19 cellular contexts compared by ENCODE assay signal in the genomic region with DNA sequence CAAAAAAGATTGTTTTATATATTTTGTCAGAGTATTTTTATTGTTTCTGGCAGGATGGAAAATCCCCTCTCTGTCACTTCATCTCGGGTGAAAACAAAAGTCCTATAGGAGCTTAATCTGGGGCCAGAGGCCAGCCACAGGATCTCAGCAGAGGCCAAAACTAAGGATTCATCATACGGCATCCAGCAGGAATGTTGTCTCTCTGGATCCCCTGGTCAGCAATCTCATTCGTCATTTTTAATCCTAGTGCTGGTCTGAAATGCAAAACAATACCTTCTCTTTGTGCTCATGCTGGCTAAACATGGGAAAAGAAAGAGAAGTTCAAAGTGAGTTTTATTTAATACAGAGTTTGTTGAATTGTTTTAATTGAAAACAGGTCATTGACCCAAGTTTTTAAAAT.
"Had no signal": no experiment of that assay in that cellular context is flagged by ENCODE, and none has a peak within 500 bp of the region (broad histone marks: within the 10 kb centered on the region; RNA-seq: fewer than 3 reads in every experiment).

No MANE protein-coding gene starts in this region.

- H3K4me2 ChIP-seq: hepatocyte had no signal

- DNase-seq: activated CD4-positive, alpha-beta memory T cell treated with anti-CD3 and anti-CD28 coated beads for 36 hours; activated gamma-delta T cell treated with Interleukin-2 at 50 U/mL for 16 hours; activated naive CD8-positive, alpha-beta T cell treated with anti-CD3 and anti-CD28 coated beads, Interleukin-2, amount 10 ng/mL, durations not matched to agents 7 days and 5 days; activated T-cell treated with anti-CD3 and anti-CD28 coated beads, Interleukin-2, amount 50 U/mL, for 48 hours; anterior cingulate cortex; colonic mucosa; effector CD4-positive, alpha-beta T cell; left cardiac atrium; lower lobe of right lung; naive B cell; posterior cingulate gyrus; T1000; thyroid gland had no signal

- H3K27me3 ChIP-seq: cardiac muscle cell, colonic mucosa, hepatocyte, neutrophil, right atrium auricular region, thyroid gland had no signal

- H3K4me3 ChIP-seq: cardiac muscle cell, colonic mucosa, hepatocyte, lower lobe of right lung, right atrium auricular region, skin epidermis, thyroid gland had no signal

- H3K27ac ChIP-seq: cardiac muscle cell, colonic mucosa, hepatocyte, lower lobe of right lung, neutrophil, right atrium auricular region, thyroid gland, VCaP had no signal

- H2AFZ ChIP-seq: hepatocyte had no signal

- ATAC-seq: left cardiac atrium, lower lobe of right lung had no signal

- H3K79me2 ChIP-seq: hepatocyte had no signal

- H3K36me3 ChIP-seq: cardiac muscle cell, colonic mucosa, lower lobe of right lung, neutrophil, right atrium auricular region, thyroid gland had no signal

- H3K9me3 ChIP-seq: colonic mucosa, lower lobe of right lung, neutrophil, thyroid gland had no signal

- H3K4me1 ChIP-seq: colonic mucosa, lower lobe of right lung, right atrium auricular region had no signal
